In genomic region chr16:14475370-14476139, GRCh38 we compare ENCODE assay signal across 1 cellular context.
A peak's percentile ranks its signal among the peaks of the same experiment; 100 is the strongest.
TF ChIP-seq lines count a peak whose summit lies in the region.

No MANE protein-coding gene starts in this region.

TF ChIP-seq in HepG2, 621 proteins besides CTCF, POLR2A, EP300 and RAD21 (continued from another document and continues in another):
- TF ChIP-seq ZNF407 (CRISPR knock-in tag; IDR thresholded peaks at IDR 0.05; ENCODE audit: not compliant biosample characterization) = no peak
- TF ChIP-seq KLF6 (CRISPR knock-in tag; IDR thresholded peaks at IDR 0.05) = no peak
- TF ChIP-seq NCOR1 (IDR thresholded peaks at IDR 0.05; ENCODE audit: borderline replicate concordance, low read length) = peak; percentile 17; the same call in 1 of the 2 replicates
- no peak for TF ChIP-seq ZNF501 (CRISPR knock-in tag; IDR thresholded peaks at IDR 0.05)
- no peak for TF ChIP-seq FOXA1 (IDR thresholded peaks at IDR 0.05)
- peak; percentile 85 for TF ChIP-seq FOXA1 (CRISPR knock-in tag; IDR thresholded peaks at IDR 0.05)
- no peak for TF ChIP-seq ZNF558 (CRISPR knock-in tag; IDR thresholded peaks at IDR 0.05; ENCODE audit: borderline replicate concordance)
- TF ChIP-seq ZNF383 (CRISPR knock-in tag; IDR thresholded peaks at IDR 0.05; ENCODE audit: borderline replicate concordance) = no peak
- no peak for TF ChIP-seq ZMAT5 (CRISPR knock-in tag; IDR thresholded peaks at IDR 0.05; ENCODE audit: borderline replicate concordance, low read depth)
- TF ChIP-seq NFAT5 (CRISPR knock-in tag; IDR thresholded peaks at IDR 0.05) = no peak
- 0 out of 2 replicates have a peak, but pooled peaks have one; percentile 61 for TF ChIP-seq SNAPC2 (CRISPR knock-in tag; IDR thresholded peaks at IDR 0.05)
- no peak for TF ChIP-seq ZNF776 (CRISPR knock-in tag; IDR thresholded peaks at IDR 0.05)
- TF ChIP-seq ZNF317 (CRISPR knock-in tag; IDR thresholded peaks at IDR 0.05) = 0 out of 2 replicates have a peak, but pooled peaks have one; percentile 53
- TF ChIP-seq HOXA7 (CRISPR knock-in tag; IDR thresholded peaks at IDR 0.05) = no peak
- no peak for TF ChIP-seq ZNF766 (CRISPR knock-in tag; IDR thresholded peaks at IDR 0.05; ENCODE audit: borderline replicate concordance)
- no peak for TF ChIP-seq PHB2 (IDR thresholded peaks at IDR 0.05; ENCODE audit: partially characterized antibody)
- peak; percentile 55 for TF ChIP-seq PAXIP1 (CRISPR knock-in tag; conservative IDR thresholded peaks at IDR 0.05)
- TF ChIP-seq MNT (IDR thresholded peaks at IDR 0.05) = peak; percentile 73
- no peak for TF ChIP-seq ZBTB14 (CRISPR knock-in tag; IDR thresholded peaks at IDR 0.05)
- no peak for TF ChIP-seq DDIT3 (CRISPR knock-in tag; IDR thresholded peaks at IDR 0.05)
- 0 out of 2 replicates have a peak, but pooled peaks have one; percentile 16 for TF ChIP-seq ZHX2 (IDR thresholded peaks at IDR 0.05; ENCODE audit: low read depth)
- no peak for TF ChIP-seq ZHX2 (CRISPR knock-in tag; IDR thresholded peaks at IDR 0.05; ENCODE audit: borderline replicate concordance)
- TF ChIP-seq MLX (CRISPR knock-in tag; IDR thresholded peaks at IDR 0.05) = no peak; the same call in 1 of the 2 replicates
